Comparison of ENCODE assay signal across 1 cellular context in the genomic region with DNA sequence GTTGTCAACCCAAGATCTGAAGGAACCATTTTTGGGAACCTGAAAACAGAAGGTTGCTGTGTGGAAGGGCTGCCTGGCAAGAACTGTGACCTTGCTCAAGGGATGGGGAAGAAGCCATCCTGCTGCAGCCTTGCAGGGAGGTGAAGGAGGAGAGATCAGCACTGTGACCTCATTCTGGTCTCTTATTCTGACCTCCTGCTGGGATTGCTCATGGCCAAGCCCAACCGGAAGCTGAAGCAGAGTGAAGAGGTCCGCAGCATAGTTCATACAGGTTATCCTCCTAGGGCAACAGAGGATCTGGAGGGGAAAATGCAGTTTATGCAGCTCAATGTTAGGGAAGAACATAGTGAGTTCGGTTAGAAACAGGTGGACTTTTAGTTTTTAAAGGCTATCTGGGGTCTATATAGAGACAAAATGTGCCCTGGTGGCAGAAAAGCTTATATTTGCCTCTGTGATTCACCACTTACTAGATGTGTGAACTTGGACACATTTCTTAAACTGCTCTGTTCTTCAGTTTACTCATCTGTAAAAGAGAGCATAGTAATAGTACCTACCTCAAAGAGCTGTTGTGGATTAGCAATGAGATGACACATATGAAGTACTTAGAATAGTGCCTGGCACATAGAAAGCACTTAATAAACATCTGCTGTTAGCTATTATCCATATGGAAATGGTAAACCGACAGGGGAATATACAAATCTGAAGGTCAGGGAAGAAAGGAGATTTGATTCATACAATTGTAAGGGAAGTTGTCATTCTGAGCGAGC.
TF ChIP-seq lines count a peak whose summit lies in the region.

No MANE protein-coding gene starts in this region.

TF ChIP-seq in WTC11, 78 proteins besides CTCF, POLR2A, EP300 and RAD21 (continued from another document):
- TF ChIP-seq, protein P1, sequence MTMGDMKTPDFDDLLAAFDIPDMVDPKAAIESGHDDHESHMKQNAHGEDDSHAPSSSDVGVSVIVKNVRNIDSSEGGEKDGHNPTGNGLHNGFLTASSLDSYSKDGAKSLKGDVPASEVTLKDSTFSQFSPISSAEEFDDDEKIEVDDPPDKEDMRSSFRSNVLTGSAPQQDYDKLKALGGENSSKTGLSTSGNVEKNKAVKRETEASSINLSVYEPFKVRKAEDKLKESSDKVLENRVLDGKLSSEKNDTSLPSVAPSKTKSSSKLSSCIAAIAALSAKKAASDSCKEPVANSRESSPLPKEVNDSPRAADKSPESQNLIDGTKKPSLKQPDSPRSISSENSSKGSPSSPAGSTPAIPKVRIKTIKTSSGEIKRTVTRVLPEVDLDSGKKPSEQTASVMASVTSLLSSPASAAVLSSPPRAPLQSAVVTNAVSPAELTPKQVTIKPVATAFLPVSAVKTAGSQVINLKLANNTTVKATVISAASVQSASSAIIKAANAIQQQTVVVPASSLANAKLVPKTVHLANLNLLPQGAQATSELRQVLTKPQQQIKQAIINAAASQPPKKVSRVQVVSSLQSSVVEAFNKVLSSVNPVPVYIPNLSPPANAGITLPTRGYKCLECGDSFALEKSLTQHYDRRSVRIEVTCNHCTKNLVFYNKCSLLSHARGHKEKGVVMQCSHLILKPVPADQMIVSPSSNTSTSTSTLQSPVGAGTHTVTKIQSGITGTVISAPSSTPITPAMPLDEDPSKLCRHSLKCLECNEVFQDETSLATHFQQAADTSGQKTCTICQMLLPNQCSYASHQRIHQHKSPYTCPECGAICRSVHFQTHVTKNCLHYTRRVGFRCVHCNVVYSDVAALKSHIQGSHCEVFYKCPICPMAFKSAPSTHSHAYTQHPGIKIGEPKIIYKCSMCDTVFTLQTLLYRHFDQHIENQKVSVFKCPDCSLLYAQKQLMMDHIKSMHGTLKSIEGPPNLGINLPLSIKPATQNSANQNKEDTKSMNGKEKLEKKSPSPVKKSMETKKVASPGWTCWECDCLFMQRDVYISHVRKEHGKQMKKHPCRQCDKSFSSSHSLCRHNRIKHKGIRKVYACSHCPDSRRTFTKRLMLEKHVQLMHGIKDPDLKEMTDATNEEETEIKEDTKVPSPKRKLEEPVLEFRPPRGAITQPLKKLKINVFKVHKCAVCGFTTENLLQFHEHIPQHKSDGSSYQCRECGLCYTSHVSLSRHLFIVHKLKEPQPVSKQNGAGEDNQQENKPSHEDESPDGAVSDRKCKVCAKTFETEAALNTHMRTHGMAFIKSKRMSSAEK (CRISPR knock-in tag; IDR thresholded peaks at IDR 0.05; ENCODE audit: borderline replicate concordance) = no peak
- TF ChIP-seq IRF1 (CRISPR knock-in tag; IDR thresholded peaks at IDR 0.05) (no peak), STAT6 (CRISPR knock-in tag; conservative IDR thresholded peaks at IDR 0.05; ENCODE audit: low read depth) (no peak), GRHL2 (CRISPR knock-in tag; IDR thresholded peaks at IDR 0.05; ENCODE audit: insufficient replicate concordance, severe bottlenecking) (no peak), SP1 (CRISPR knock-in tag; conservative IDR thresholded peaks at IDR 0.05) (no peak), RELA (CRISPR knock-in tag; IDR thresholded peaks at IDR 0.05; ENCODE audit: borderline replicate concordance) (no peak)
- TF ChIP-seq, protein P2, sequence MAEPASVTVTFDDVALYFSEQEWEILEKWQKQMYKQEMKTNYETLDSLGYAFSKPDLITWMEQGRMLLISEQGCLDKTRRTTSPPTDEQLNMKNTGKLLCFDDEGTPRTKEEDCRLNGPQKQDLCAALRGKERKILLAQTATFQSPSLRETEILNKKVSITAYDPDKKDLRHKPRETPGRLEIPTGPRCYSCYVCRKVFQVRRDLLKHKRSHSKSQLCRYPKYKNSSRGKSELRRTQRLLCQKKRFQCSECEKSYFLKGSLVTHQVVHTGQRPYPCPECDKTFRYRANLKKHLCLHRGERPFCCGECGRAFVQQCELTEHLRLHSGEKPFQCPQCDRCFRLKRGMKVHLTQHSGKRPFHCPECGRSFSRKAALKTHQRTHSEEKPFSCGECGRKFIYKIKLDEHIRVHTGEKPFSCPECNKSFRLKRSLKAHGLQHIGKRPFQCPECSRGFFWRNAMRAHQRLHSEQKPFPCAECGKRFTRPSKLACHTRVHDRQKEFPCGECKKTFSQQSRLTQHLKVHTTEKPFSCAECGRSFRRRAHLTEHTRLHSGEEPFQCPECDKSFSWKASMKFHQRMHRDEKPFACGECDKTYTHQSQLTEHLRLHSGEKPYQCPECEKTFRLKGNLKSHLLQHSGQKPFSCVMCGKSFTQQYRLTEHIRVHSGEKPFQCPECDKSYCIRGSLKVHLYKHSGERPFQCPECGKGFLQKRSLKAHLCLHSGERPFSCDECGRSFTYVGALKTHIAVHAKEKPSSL (CRISPR knock-in tag; conservative IDR thresholded peaks at IDR 0.05) = no peak
